In genomic region chr5:23314827-23315226, GRCh38 we compare ENCODE assay signal across 26 cellular contexts.
A peak's percentile ranks its signal among the peaks of the same experiment; 100 is the strongest.
DNase-seq lines count a peak whose midpoint lies in the region; ATAC-seq, FAIRE-seq and TF ChIP-seq lines count a peak whose summit lies in the region.
"Had no signal": no experiment of that assay in that cellular context is flagged by ENCODE, and none has a peak within 500 bp of the region (broad histone marks: within the 10 kb centered on the region; RNA-seq: fewer than 3 reads in every experiment).

No MANE protein-coding gene starts in this region.

- DNase-seq in GM23248: peak; percentile 23
- DNase-seq in Panc1 (ENCODE audit: low read depth, low spot score): no peak
- DNase-seq in choroid plexus epithelial cell (ENCODE audit: low read depth): peak; percentile 17
- peak; percentile 70 for DNase-seq in mesenchymal stem cell
- no peak for DNase-seq in NCI-H774 (lab: John Stamatoyannopoulos, UW)
- DNase-seq in GM13976 (ENCODE audit: low spot score): no peak
- no peak for DNase-seq in kidney
- DNase-seq: ACHN; activated CD4-positive, alpha-beta T cell treated with anti-CD3 and anti-CD28 coated beads, Interleukin-2, amount 50 U/mL, for 48 hours; activated CD4-positive, CD25-positive, alpha-beta regulatory T cell; activated effector memory CD4-positive, alpha-beta T cell treated with Interleukin-2 at 50 U/mL for 16 hours; activated naive CD8-positive, alpha-beta T cell treated with anti-CD3 and anti-CD28 coated beads, Interleukin-2, amount 10 ng/mL, durations not matched to agents 7 days and 5 days; brain microvascular endothelial cell; DMS79; effector memory CD8-positive, alpha-beta T cell; H7; midbrain; naive thymus-derived CD8-positive, alpha-beta T cell; NCI-H187; NCI-H526 treated with DMSO at 0.1 percent for 48 hours; retina; stimulated activated CD4-positive, alpha-beta T cell treated with anti-CD3 and anti-CD28 coated beads, Interleukin-2, amount 100 ng/mL, for 48 hours had no signal

- TF ChIP-seq CTCF in Panc1 (IDR thresholded peaks at IDR 0.05): no peak
- TF ChIP-seq CTCF in choroid plexus epithelial cell (conservative IDR thresholded peaks at IDR 0.05; ENCODE audit: low read depth, low read length): no peak
- no peak for TF ChIP-seq CTCF in GM13976 (IDR thresholded peaks at IDR 0.05; ENCODE audit: borderline replicate concordance, control extremely low read depth, extremely low read depth, insufficient read depth, missing control alignments)
- TF ChIP-seq CTCF in kidney (IDR thresholded peaks at IDR 0.05; ENCODE audit: borderline replicate concordance, extremely low read depth, insufficient read depth): no peak

- H3K79me1 ChIP-seq in mesenchymal stem cell (replicated peaks; ENCODE audit: low read length, poor library complexity, severe bottlenecking): no peaks in the 10 kb centered on the region

- no peaks in the 10 kb centered on the region for H3K36me3 ChIP-seq in GM23248 (ENCODE audit: low read depth)
- H3K36me3 ChIP-seq in Panc1 (ENCODE audit: control insufficient read depth, insufficient read depth, low read length): no peaks in the 10 kb centered on the region
- H3K36me3 ChIP-seq in mesenchymal stem cell (ENCODE audit: control insufficient read depth in 1 of 2, insufficient read depth in 2 of 2, low read depth in 1 of 2, low read length in 2 of 2): no peaks in the 10 kb centered on the region
- H3K36me3 ChIP-seq in kidney (ENCODE audit: control insufficient read depth in 1 of 2, insufficient read depth in 2 of 2, low read length in 2 of 2): no peaks in the 10 kb centered on the region
- H3K36me3 ChIP-seq: brain microvascular endothelial cell had no signal

- CTCF ChIA-PET in Panc1 (lab: Charles Lee): no interaction called here

- FAIRE-seq in kidney (lab: Jason Lieb, UNC): no peak

- H4K20me1 ChIP-seq in GM23248 (ENCODE audit: insufficient read depth): no peaks in the 10 kb centered on the region

- H3F3A ChIP-seq in GM23248 (ENCODE audit: insufficient read depth): no peaks in the 10 kb centered on the region

- no peaks in the 10 kb centered on the region for H3K27me3 ChIP-seq in GM23248 (replicated peaks; ENCODE audit: insufficient read depth)
- no peaks in the 10 kb centered on the region for H3K27me3 ChIP-seq in Panc1 (ENCODE audit: control insufficient read depth, insufficient read depth, low read length)
- H3K27me3 ChIP-seq in mesenchymal stem cell (ENCODE audit: control insufficient read depth in 1 of 2, insufficient read depth in 1 of 2, low read length in 2 of 2): no peaks in the 10 kb centered on the region
- H3K27me3 ChIP-seq: brain microvascular endothelial cell had no signal

- no peaks in the 10 kb centered on the region for H3K9me2 ChIP-seq in GM23248 (ENCODE audit: insufficient read depth)

- no peak overlapping the region for H2AK5ac ChIP-seq in mesenchymal stem cell (ENCODE audit: low read length, severe bottlenecking)

- H3K79me2 ChIP-seq in GM23248 (ENCODE audit: insufficient read depth): no peaks in the 10 kb centered on the region

- H3K9ac ChIP-seq in GM23248: no peak overlapping the region
- H3K9ac ChIP-seq in mesenchymal stem cell (ENCODE audit: low read length): no peak overlapping the region
- H3K9ac ChIP-seq in kidney (ENCODE audit: low read length in 2 of 2): no peak overlapping the region

- H3K9me3 ChIP-seq in GM23248 (ENCODE audit: low read depth): no peaks in the 10 kb centered on the region
- H3K9me3 ChIP-seq in Panc1 (ENCODE audit: control insufficient read depth, insufficient read depth, low read depth, low read length): no peaks in the 10 kb centered on the region
- H3K9me3 ChIP-seq in mesenchymal stem cell (ENCODE audit: control insufficient read depth, low read length): no peaks in the 10 kb centered on the region
- H3K9me3 ChIP-seq in kidney (ENCODE audit: control insufficient read depth in 1 of 2, low read length in 2 of 2): no peaks in the 10 kb centered on the region

- no peak overlapping the region for H3K4ac ChIP-seq in mesenchymal stem cell (ENCODE audit: low read depth in 1 of 2, low read length in 2 of 2)

- no peak overlapping the region for H2BK12ac ChIP-seq in mesenchymal stem cell (ENCODE audit: low read length in 2 of 2)

- no peak overlapping the region for H2BK120ac ChIP-seq in mesenchymal stem cell (ENCODE audit: low read depth, low read length)

- POLR2A ChIA-PET in Panc1 (lab: Charles Lee): no interaction called here

- no peak overlapping the region for H3K27ac ChIP-seq in GM23248
- no peak overlapping the region for H3K27ac ChIP-seq in Panc1 (ENCODE audit: low read length)
- H3K27ac ChIP-seq in mesenchymal stem cell (ENCODE audit: low read length, poor library complexity, severe bottlenecking): no peak overlapping the region
- H3K27ac ChIP-seq in kidney (ENCODE audit: low read depth in 2 of 2, low read length in 2 of 2): no peak overlapping the region
- H3K27ac ChIP-seq: brain microvascular endothelial cell, coronary artery had no signal

- H4K91ac ChIP-seq in mesenchymal stem cell (ENCODE audit: low read length): no peak overlapping the region

- no peak overlapping the region for H2AFZ ChIP-seq in GM23248
- H2AFZ ChIP-seq in mesenchymal stem cell (ENCODE audit: low read depth, low read length): no peak overlapping the region

- H3K18ac ChIP-seq in mesenchymal stem cell (ENCODE audit: low read depth in 1 of 2, low read length in 2 of 2): no peak overlapping the region

- in situ Hi-C loops in GM23248 (cut with MboI): no loop called here
- in situ Hi-C loops in Panc1 (cut with HindIII; ENCODE audit: low pct_unique_long_range_greater_than_20kb, low sequenced_read_pairs): no loop called here
- in situ Hi-C loops in GM13976 (cut with MboI; ENCODE audit: low sequenced_read_pairs, unreplicated experiment): no loop called here

- no peak overlapping the region for H3K4me3 ChIP-seq in GM23248
- no peak overlapping the region for H3K4me3 ChIP-seq in Panc1 (ENCODE audit: low read depth in 2 of 2, low read length in 2 of 2)
- H3K4me3 ChIP-seq in choroid plexus epithelial cell (ENCODE audit: low read depth, low read length): no peak overlapping the region
- H3K4me3 ChIP-seq in mesenchymal stem cell (ENCODE audit: insufficient read depth in 1 of 2, low read depth in 1 of 2, low read length in 2 of 2): no peak overlapping the region
- no peak overlapping the region for H3K4me3 ChIP-seq in kidney (ENCODE audit: low read length in 2 of 2)
- H3K4me3 ChIP-seq: coronary artery had no signal

- no TSS peak for BruUV-seq in Panc1 (replicated peaks; lab: Mats Ljungman, UMichigan)

- no peak overlapping the region for H3K23ac ChIP-seq in mesenchymal stem cell (ENCODE audit: low read length in 2 of 2)

- no peak overlapping the region for H2BK5ac ChIP-seq in mesenchymal stem cell (ENCODE audit: low read depth, low read length, poor library complexity, severe bottlenecking)

- H3K4me1 ChIP-seq in GM23248 (ENCODE audit: insufficient read depth): no peaks in the 10 kb centered on the region
- no peaks in the 10 kb centered on the region for H3K4me1 ChIP-seq in Panc1 (ENCODE audit: control insufficient read depth, insufficient read depth, low read length)
- H3K4me1 ChIP-seq in mesenchymal stem cell (ENCODE audit: control insufficient read depth, insufficient read depth, low read depth, low read length): no peaks in the 10 kb centered on the region
- H3K4me1 ChIP-seq in kidney (ENCODE audit: control insufficient read depth in 1 of 2, insufficient read depth in 1 of 2, low read depth in 1 of 2, low read length in 2 of 2): no peaks in the 10 kb centered on the region

- H2BK15ac ChIP-seq in mesenchymal stem cell (ENCODE audit: low read depth, poor library complexity, severe bottlenecking): no peak overlapping the region

- no peak overlapping the region for H3K14ac ChIP-seq in mesenchymal stem cell (ENCODE audit: low read length in 2 of 2)

- H3K4me2 ChIP-seq in GM23248 (ENCODE audit: unreplicated experiment) (no peak overlapping the region), mesenchymal stem cell (ENCODE audit: low read length, poor library complexity, severe bottlenecking) (no peak overlapping the region)

- 29 to 36% methylated on average over 3 of the region's 3 CpGs for WGBS in GM23248 (ENCODE audit: low coverage in 1 of 2, low lambda C conversion rate in 2 of 2, missing lambda C conversion rate in 2 of 2), 2 experiments
- WGBS in mesenchymal stem cell: 63% methylated on average over 3 of the region's 3 CpGs

- ATAC-seq in Panc1 (0 out of 2 replicates have a peak, but pooled peaks have one; percentile 34), GM21423 (IDR thresholded peaks at IDR 0.05; ENCODE audit: unreplicated experiment) (no peak)
- ATAC-seq: effector memory CD8-positive, alpha-beta T cell; left lobe of liver; naive thymus-derived CD8-positive, alpha-beta T cell; stimulated activated memory B cell treated with anti-CD40 and anti-IgM and Interleukin-4, amounts not matched to agents 10 μg/mL and 1 μg/mL and 100 μg/mL, for 72 hours had no signal

- intact Hi-C loops in Panc1 (cut with micrococcal nuclease; ENCODE audit: unreplicated experiment): no loop called here
- intact Hi-C loops in kidney (cut with DNase I): no loop called here

- H4K8ac ChIP-seq in mesenchymal stem cell (ENCODE audit: low read length): no peak overlapping the region

Comparison
In these comparisons a context has a peak if more than half of its experiments do, and no peak if none do; other contexts are left out.
1. DNase-seq: peak in GM23248 (single experiment), choroid plexus epithelial cell (single experiment) and mesenchymal stem cell (single experiment); none in Panc1 (single experiment), NCI-H774 (single experiment), GM13976 (single experiment) and kidney (single experiment).